ENCODE assay signal across 1 cellular context in the genomic region with DNA sequence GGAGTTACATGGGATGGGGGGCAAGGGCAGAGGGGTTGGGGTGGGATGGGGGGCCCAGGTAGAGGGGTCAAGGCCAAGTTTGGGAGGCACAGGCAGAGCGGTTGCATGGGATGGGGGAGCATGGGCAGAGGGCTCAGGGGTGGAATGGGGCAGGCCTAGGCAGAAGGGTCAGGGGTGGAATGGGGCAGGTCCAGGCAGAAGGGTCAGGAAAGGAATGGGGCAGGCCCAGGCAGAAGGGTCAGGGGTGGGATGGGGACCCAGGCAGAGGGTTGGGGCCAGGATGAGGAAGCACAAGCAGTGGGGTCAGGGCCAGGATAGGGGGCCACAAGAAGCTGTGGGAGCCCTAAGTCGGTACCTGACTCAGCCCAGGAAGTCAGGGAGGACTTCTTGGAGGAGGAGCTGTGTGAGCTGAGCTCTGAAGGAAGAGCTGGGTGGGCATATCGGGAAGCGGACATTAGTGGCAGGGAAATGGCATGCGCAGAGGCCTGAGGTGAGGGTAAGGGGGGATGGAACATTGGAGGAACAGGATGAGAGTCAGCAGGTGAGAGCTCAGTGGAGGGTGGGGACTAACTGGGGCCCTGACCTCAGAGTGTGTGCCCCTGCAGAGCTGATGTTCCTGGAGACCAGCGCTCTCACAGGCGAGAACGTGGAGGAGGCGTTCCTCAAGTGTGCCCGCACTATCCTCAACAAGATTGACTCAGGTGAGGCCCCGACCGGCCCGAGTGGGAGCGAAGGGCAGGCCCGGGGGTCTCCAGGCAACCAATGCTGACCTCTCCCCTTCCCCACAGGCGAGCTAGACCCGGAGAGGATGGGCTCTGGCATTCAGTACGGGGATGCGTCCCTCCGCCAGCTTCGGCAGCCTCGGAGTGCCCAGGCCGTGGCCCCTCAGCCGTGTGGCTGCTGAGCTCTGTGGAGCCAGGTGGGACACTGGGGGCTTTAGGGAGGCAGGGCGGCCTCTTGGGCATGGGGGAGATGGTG.
A peak's percentile ranks its signal among the peaks of the same experiment; 100 is the strongest.
TF ChIP-seq lines count a peak whose summit lies in the region.

No MANE protein-coding gene starts in this region.

TF ChIP-seq in A549, 52 proteins besides CTCF, POLR2A, EP300 and RAD21:
- TF ChIP-seq CEBPB (IDR thresholded peaks at IDR 0.05) (no peak), ZFP36 (IDR thresholded peaks at IDR 0.05; ENCODE audit: borderline replicate concordance, partially characterized antibody) (peak; percentile 90)
